ENCODE assay signal across 9 cellular contexts in the genomic region with DNA sequence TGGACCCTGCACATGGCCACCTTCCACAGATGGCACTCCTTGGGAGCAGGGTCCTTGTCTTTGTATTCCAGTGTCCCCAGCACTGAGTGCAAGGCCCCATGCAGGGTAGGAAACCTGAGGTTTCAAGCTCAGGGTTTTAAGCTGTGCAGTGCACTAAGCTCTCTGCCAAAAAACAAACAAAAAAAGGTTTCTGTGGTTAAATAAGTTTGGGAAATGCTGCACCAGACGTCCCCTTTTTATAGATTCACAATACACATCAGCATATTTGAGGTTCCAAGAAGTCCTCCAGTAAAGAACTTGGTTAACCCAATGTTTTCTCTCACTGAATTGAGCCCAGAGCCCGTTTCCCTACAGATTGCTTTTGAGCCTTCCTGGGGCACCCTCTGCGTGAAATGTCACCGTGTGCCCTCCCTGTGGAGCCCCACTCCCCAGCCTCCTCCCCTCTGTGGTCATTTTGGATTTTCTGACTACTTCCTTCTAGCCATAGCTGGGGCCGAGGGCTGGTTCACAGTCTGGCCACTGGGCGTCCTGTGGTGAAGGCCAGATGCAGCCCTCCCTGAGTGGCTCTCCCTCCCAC. TPM values are rescaled to one million over a fixed set of nuclear protein-coding genes. Genes with fewer than 3 reads are reported as not detected.
DNase-seq lines count a peak whose midpoint lies in the region; ATAC-seq and TF ChIP-seq lines count a peak whose summit lies in the region.
"Had no signal": no experiment of that assay in that cellular context is flagged by ENCODE, and none has a peak within 500 bp of the region (broad histone marks: within the 10 kb centered on the region; RNA-seq: fewer than 3 reads in every experiment).

No MANE protein-coding gene starts in this region.

- H3K36me3 ChIP-seq in Peyer's patch (peaks cover 0 to 38% (median 0%) of the 10 kb centered on the region in 3 donors), endodermal cell (ENCODE audit: control insufficient read depth, insufficient read depth, low read length) (peaks cover 32% of the 10 kb centered on the region), parathyroid adenoma (ENCODE audit: control insufficient read depth, insufficient read depth, low read length) (no peaks in the 10 kb centered on the region)

- WGBS in endodermal cell (ENCODE audit: insufficient coverage in 1 of 2, insufficient read length in 1 of 2), 2 experiments: 69 to 83% methylated on average over 2 to 6 of the region's 6 CpGs

- H3K27me3 Mint-ChIP-seq in endodermal cell (ENCODE audit: insufficient read depth): peaks cover 3% of the 10 kb centered on the region

- H3K9me3 ChIP-seq in Peyer's patch: no peaks in the 10 kb centered on the region
- no peaks in the 10 kb centered on the region for H3K9me3 ChIP-seq in endodermal cell (ENCODE audit: control insufficient read depth, low read length)
- H3K9me3 ChIP-seq in parathyroid adenoma (ENCODE audit: control insufficient read depth, low read length): no peaks in the 10 kb centered on the region

- H3K36me3 Mint-ChIP-seq in endodermal cell (ENCODE audit: low read depth): peaks cover 25% of the 10 kb centered on the region

- no peak overlapping the region for H3K4me2 ChIP-seq in parathyroid adenoma (ENCODE audit: low read length)

- peak in 1 of 6 experiments; percentile 11 for TF ChIP-seq CTCF in Peyer's patch (IDR thresholded peaks at IDR 0.05)
- peak; percentile 31 for TF ChIP-seq CTCF in endodermal cell (conservative IDR thresholded peaks at IDR 0.05)
- no peak for TF ChIP-seq CTCF in parathyroid adenoma (IDR thresholded peaks at IDR 0.05)

- no peak overlapping the region for H3K4me3 Mint-ChIP-seq in endodermal cell

- peak overlapping the region; percentile 42 for H3K27ac Mint-ChIP-seq in endodermal cell

- H3K9me3 Mint-ChIP-seq in endodermal cell: no peaks in the 10 kb centered on the region

- DNase-seq in CD1c-positive myeloid dendritic cell (ENCODE audit: extremely low spot score): peak; percentile 37
- DNase-seq in Peyer's patch: no peak
- DNase-seq in endodermal cell: no peak
- DNase-seq: stimulated activated CD4-positive, alpha-beta T cell treated with anti-CD3 and anti-CD28 coated beads, Interleukin-2, amount 100 ng/mL, for 48 hours had no signal

- no peak for TF ChIP-seq POLR2A in Peyer's patch (IDR thresholded peaks at IDR 0.05)

- peak overlapping the region in 3 of 4 donors; percentile 25 to 52 (median 47) for H3K27ac ChIP-seq in Peyer's patch
- no peak overlapping the region for H3K27ac ChIP-seq in endodermal cell (ENCODE audit: low read depth, low read length)
- peak overlapping the region; percentile 16 for H3K27ac ChIP-seq in parathyroid adenoma

- peaks cover 0 to 8% (median 0%) of the 10 kb centered on the region in 4 donors for H3K4me1 ChIP-seq in Peyer's patch
- H3K4me1 ChIP-seq in endodermal cell (ENCODE audit: control insufficient read depth, insufficient read depth, low read length): no peaks in the 10 kb centered on the region
- no peaks in the 10 kb centered on the region for H3K4me1 ChIP-seq in parathyroid adenoma

- H3K4me3 ChIP-seq in Peyer's patch (no peak overlapping the region), endodermal cell (ENCODE audit: low read length) (no peak overlapping the region), parathyroid adenoma (ENCODE audit: low read depth, low read length) (no peak overlapping the region)

- ATAC-seq in GM21737 (IDR thresholded peaks at IDR 0.05; ENCODE audit: unreplicated experiment) (no peak), HG02885 (IDR thresholded peaks at IDR 0.05; ENCODE audit: poor library complexity, unreplicated experiment) (no peak), HG03432 (IDR thresholded peaks at IDR 0.05; ENCODE audit: unreplicated experiment) (no peak), HG02642 (IDR thresholded peaks at IDR 0.05; ENCODE audit: poor library complexity, unreplicated experiment) (no peak)

- peaks cover 4% of the 10 kb centered on the region for H3K4me1 Mint-ChIP-seq in endodermal cell

- H3K27me3 ChIP-seq in Peyer's patch (no peaks in the 10 kb centered on the region), endodermal cell (ENCODE audit: control insufficient read depth, insufficient read depth, low read length, poor library complexity, severe bottlenecking) (no peaks in the 10 kb centered on the region), parathyroid adenoma (ENCODE audit: control insufficient read depth, insufficient read depth, low read length) (no peaks in the 10 kb centered on the region)

- no peaks in the 10 kb centered on the region for H3K79me2 ChIP-seq in parathyroid adenoma

- H3K9ac ChIP-seq in endodermal cell (ENCODE audit: extremely low read depth, low read length, poor library complexity, severe bottlenecking): no peak overlapping the region
- H3K9ac ChIP-seq in parathyroid adenoma: no peak overlapping the region

- no peak overlapping the region for H2AFZ ChIP-seq in parathyroid adenoma

RNA-seq across cellular contexts. Expression of a gene that starts 17.1 kb away (rescaled TPM):
- total RNA-seq in Peyer's patch (100 to 1,000 TPM in 2 of 4 donors, 10 to 100 TPM in 2; 76.0 to 144 (median 96.0) TPM), endodermal cell (10 to 100 TPM; 66.5 to 71.4 TPM)
- polyA plus RNA-seq in endodermal cell (2013, experiment 1 of 2): 74.8 TPM
- 65.1 TPM for polyA plus RNA-seq in endodermal cell (2013, experiment 2 of 2)

RNA-seq across cellular contexts. Expression of a gene that starts 17.2 kb away (rescaled TPM):
- total RNA-seq in Peyer's patch: 1 to 10 TPM in 2 of 4 donors, under 1 TPM in 2; 0.53 to 1.7 (median 1.1) TPM
- not detected for total RNA-seq in endodermal cell
- polyA plus RNA-seq in endodermal cell (2013, experiment 1 of 2): 0.04 TPM
- 0.17 TPM for polyA plus RNA-seq in endodermal cell (2013, experiment 2 of 2)

RNA-seq across cellular contexts. Expression of a gene that starts 28.1 kb away (rescaled TPM):
- total RNA-seq in Peyer's patch: 10 to 100 TPM; 20.6 to 37.8 (median 34.6) TPM
- 10 to 100 TPM; 27.5 to 33.0 TPM for total RNA-seq in endodermal cell
- 33.7 TPM for polyA plus RNA-seq in endodermal cell (2013, experiment 1 of 2)
- 31.9 TPM for polyA plus RNA-seq in endodermal cell (2013, experiment 2 of 2)
